24 cellular contexts compared by ENCODE assay signal in the genomic region with DNA sequence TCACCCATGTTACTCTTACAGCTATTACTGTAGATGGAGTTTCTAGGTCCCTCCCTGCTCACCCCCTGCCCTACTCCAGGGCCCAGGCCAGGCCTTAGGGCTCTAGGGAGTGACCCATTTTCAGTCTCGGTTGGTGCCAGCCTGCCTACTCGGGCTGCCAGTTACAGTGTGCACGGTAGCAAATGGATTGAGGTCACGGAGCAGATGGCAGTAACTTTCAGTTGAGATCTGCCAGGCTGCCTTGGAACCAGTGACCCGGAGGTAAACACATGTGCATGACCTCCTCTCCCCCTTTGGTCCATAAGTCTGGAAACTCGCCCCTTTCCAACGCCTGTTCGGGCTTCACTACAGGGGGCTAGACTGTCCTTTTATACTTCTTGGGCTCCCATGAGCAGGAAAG.
DNase-seq lines count a peak whose midpoint lies in the region; ATAC-seq, FAIRE-seq and TF ChIP-seq lines count a peak whose summit lies in the region.
"Had no signal": no experiment of that assay in that cellular context is flagged by ENCODE, and none has a peak within 500 bp of the region (broad histone marks: within the 10 kb centered on the region; RNA-seq: fewer than 3 reads in every experiment).

No MANE protein-coding gene starts in this region.

- FAIRE-seq in HTR-8/SVneo (lab: Jason Lieb, UNC): peak; percentile 52
- FAIRE-seq in small intestine (lab: Jason Lieb, UNC): no peak
- FAIRE-seq: K562 had no signal

- no peaks in the 10 kb centered on the region for H3K9me3 Mint-ChIP-seq in mesothelial cell of epicardium
- H3K9me3 Mint-ChIP-seq: GM23338 had no signal

- no peak overlapping the region for H3K27ac ChIP-seq in small intestine (ENCODE audit: low read depth in 1 of 2, low read length in 1 of 2)
- H3K27ac ChIP-seq: HL-60, SJSA1 had no signal

- no peak for DNase-seq in HTR-8/SVneo (ENCODE audit: insufficient read length, low spot score)
- peak; percentile 73 for DNase-seq in left lobe of liver (ENCODE audit: low spot score)
- no peak for DNase-seq in mesothelial cell of epicardium (ENCODE audit: low spot score in 2 of 2, unreplicated experiment in 2 of 2)
- peak; percentile 28 for DNase-seq in small intestine
- no peak for DNase-seq in Kasumi-1 (lab: John Stamatoyannopoulos, UW)
- DNase-seq in SW 1271 (lab: John Stamatoyannopoulos, UW): no peak
- DNase-seq: Calu3, DMS79 treated with DMSO at 0.1 percent for 48 hours, H9, MV-4-11, NCI-H1105, NCI-H1436 treated with DMSO at 0.1 percent for 48 hours, NCI-H187 treated with DMSO at 0.1 percent for 48 hours, NCI-H2171 treated with DMSO at 0.1 percent for 48 hours, NCI-H345, NCI-H510A treated with DMSO at 0.1 percent for 48 hours, NCI-H748 treated with DMSO at 0.1 percent for 48 hours, Right ventricle myocardium superior, RPMI8226 had no signal

- H3K4me1 ChIP-seq in small intestine (ENCODE audit: control insufficient read depth in 2 of 2, insufficient read depth in 1 of 2, low read depth in 1 of 2, low read length in 1 of 2): no peaks in the 10 kb centered on the region

- H3K9me3 ChIP-seq in small intestine (ENCODE audit: control insufficient read depth, low read depth): no peaks in the 10 kb centered on the region
- H3K9me3 ChIP-seq: SJSA1 had no signal

- H3K36me3 Mint-ChIP-seq in mesothelial cell of epicardium: no peaks in the 10 kb centered on the region

- WGBS in small intestine, 3 donors: 19 to 67% (median 35%) methylated on average over 8 of the region's 8 CpGs

- no peak overlapping the region for H3K4me3 Mint-ChIP-seq in mesothelial cell of epicardium
- H3K4me3 Mint-ChIP-seq: GM23338, H9 had no signal

- ATAC-seq in left lobe of liver (peak; percentile 83), HG03354 (IDR thresholded peaks at IDR 0.05; ENCODE audit: poor library complexity, severe bottlenecking, unreplicated experiment) (no peak)
- ATAC-seq: GM23338, K562 had no signal

- no peaks in the 10 kb centered on the region for H3K27me3 ChIP-seq in small intestine (ENCODE audit: control insufficient read depth in 2 of 2, insufficient read depth in 2 of 2, low read length in 2 of 2)
- H3K27me3 ChIP-seq: SJSA1 had no signal

- TF ChIP-seq CTCF in mesothelial cell of epicardium (IDR thresholded peaks at IDR 0.05; ENCODE audit: unreplicated experiment): no peak

- peaks cover 7% of the 10 kb centered on the region for H3K4me1 Mint-ChIP-seq in mesothelial cell of epicardium
- H3K4me1 Mint-ChIP-seq: GM23338, H9 had no signal

- H3K36me3 ChIP-seq in small intestine (ENCODE audit: control insufficient read depth in 2 of 2, insufficient read depth in 2 of 2, low read length in 2 of 2): no peaks in the 10 kb centered on the region
- H3K36me3 ChIP-seq: SJSA1 had no signal

- H3K4me3 ChIP-seq in small intestine (ENCODE audit: low read depth in 1 of 2, low read length in 2 of 2): no peak overlapping the region
- H3K4me3 ChIP-seq: GM23338, K562, SJSA1 had no signal

- peak overlapping the region; percentile 19 for H3K27ac Mint-ChIP-seq in mesothelial cell of epicardium
- H3K27ac Mint-ChIP-seq: GM23338, H9 had no signal

- no peaks in the 10 kb centered on the region for H3K27me3 Mint-ChIP-seq in mesothelial cell of epicardium (ENCODE audit: low read depth)

Comparison
In these comparisons a context has a peak if more than half of its experiments do, and no peak if none do; other contexts are left out.
1. DNase-seq: peak in left lobe of liver (single experiment) and small intestine (single experiment); none in HTR-8/SVneo (single experiment), mesothelial cell of epicardium (0 of 2), Kasumi-1 (0 of 2) and SW 1271 (0 of 2).